ENCODE assay signal across 2 cellular contexts in the genomic region with DNA sequence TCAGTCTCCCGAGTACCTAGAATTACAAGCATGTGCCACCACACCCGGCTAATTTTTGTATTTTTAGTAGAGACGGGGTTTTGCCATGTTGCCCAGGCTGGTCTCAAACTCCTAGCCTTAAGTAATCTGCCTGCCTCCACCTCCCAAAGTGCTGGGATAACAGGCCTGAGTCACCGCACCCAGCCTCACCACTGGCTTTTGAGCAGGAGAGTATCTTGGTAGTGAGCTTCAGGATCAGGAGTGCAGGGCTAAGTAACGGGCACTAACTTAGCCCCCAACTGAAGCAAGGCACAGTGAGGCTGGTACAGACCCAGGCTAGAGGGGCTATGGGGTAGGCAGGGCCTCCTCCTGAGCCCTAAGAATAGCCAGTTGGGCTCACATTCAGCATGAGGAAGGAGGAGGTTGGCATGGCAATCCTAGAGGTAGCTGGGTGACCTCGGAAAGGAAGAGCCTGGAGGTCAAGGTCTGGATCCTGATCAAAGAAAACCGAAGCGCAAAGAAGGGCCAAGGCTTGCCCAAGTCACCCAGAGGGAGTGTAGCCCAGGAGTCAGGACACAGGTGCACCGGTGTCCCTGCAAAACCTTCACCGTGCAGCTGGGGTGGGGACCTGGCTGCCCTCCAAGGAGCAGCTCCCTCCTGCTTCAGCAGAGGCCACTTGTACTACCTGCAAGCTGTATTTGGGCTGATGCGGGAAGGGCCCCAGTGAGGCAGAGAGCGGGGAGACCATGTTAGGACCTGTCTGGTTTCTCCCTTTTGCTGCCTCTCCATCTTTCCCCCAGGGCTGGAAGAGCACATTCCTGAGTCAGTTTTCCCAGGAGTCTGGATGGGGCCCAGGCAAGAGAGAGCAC.
TF ChIP-seq lines count a peak whose summit lies in the region.

No MANE protein-coding gene starts in this region.

TF ChIP-seq in SK-N-SH, 30 proteins besides CTCF, POLR2A, EP300 and RAD21 (continued from another document):
- no peak for TF ChIP-seq SMC3 (IDR thresholded peaks at IDR 0.05; ENCODE audit: low read depth, low read length)
- TF ChIP-seq YY1 (IDR thresholded peaks at IDR 0.05; ENCODE audit: low read depth): no peak
- no peak for TF ChIP-seq MEF2A (IDR thresholded peaks at IDR 0.05; ENCODE audit: borderline replicate concordance, low read depth)
- no peak for TF ChIP-seq EZH2phosphoT487 (IDR thresholded peaks at IDR 0.05; ENCODE audit: borderline replicate concordance, low read depth)

TF ChIP-seq in SK-N-SH treated with all-trans-retinoic acid at 6 μM for 48 hours, 23 proteins besides CTCF, POLR2A, EP300 and RAD21 (continued from another document):
- TF ChIP-seq, protein P1, sequence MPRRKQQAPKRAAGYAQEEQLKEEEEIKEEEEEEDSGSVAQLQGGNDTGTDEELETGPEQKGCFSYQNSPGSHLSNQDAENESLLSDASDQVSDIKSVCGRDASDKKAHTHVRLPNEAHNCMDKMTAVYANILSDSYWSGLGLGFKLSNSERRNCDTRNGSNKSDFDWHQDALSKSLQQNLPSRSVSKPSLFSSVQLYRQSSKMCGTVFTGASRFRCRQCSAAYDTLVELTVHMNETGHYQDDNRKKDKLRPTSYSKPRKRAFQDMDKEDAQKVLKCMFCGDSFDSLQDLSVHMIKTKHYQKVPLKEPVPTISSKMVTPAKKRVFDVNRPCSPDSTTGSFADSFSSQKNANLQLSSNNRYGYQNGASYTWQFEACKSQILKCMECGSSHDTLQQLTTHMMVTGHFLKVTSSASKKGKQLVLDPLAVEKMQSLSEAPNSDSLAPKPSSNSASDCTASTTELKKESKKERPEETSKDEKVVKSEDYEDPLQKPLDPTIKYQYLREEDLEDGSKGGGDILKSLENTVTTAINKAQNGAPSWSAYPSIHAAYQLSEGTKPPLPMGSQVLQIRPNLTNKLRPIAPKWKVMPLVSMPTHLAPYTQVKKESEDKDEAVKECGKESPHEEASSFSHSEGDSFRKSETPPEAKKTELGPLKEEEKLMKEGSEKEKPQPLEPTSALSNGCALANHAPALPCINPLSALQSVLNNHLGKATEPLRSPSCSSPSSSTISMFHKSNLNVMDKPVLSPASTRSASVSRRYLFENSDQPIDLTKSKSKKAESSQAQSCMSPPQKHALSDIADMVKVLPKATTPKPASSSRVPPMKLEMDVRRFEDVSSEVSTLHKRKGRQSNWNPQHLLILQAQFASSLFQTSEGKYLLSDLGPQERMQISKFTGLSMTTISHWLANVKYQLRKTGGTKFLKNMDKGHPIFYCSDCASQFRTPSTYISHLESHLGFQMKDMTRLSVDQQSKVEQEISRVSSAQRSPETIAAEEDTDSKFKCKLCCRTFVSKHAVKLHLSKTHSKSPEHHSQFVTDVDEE (CRISPR knock-in tag; IDR thresholded peaks at IDR 0.05): no peak
- TF ChIP-seq OSR1 (CRISPR knock-in tag; IDR thresholded peaks at IDR 0.05): no peak
- no peak for TF ChIP-seq ZNF8 (CRISPR knock-in tag; IDR thresholded peaks at IDR 0.05)
- TF ChIP-seq ARNTL (CRISPR knock-in tag; IDR thresholded peaks at IDR 0.05; ENCODE audit: borderline replicate concordance, low read depth): no peak
